ENCODE assay signal across 1 cellular context in the genomic region with DNA sequence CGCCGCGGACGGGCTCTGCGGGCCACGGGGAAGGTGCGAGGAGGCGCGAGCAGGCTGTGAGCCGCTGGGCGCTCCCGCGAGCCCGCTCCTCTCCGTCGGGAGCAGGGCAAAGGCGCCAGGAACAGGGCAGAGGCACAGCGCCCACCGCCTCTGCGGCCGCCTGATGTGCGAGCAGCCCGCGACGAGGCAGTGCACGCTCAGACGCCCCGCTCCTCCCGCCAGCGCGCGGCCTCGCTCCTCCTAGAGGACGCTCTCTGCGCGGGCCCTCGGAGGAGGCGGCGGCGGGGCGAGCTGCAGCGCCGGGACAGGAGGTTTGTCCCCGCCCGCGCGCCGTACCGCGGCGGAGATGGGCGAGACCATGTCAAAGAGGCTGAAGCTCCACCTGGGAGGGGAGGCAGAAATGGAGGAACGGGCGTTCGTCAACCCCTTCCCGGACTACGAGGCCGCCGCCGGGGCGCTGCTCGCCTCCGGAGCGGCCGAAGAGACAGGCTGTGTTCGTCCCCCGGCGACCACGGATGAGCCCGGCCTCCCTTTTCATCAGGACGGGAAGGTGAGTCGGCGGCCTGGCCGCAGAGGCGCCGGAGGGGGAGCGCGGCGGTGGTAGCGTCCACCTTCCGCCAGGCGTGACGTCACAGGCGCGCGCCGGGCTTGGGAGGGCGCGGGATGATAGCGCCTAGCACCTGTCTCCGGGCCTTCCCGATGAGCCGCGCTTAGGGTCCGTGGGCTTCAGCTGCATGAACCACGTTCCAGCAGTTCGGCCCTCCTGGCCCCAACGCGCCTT.
A peak's percentile ranks its signal among the peaks of the same experiment; 100 is the strongest.
TF ChIP-seq lines count a peak whose summit lies in the region.

No MANE protein-coding gene starts in this region.

TF ChIP-seq in SK-N-SH, 30 proteins besides CTCF, POLR2A, EP300 and RAD21 (continued from another document):
- peak; percentile 67 for TF ChIP-seq POLR2AphosphoS5 (IDR thresholded peaks at IDR 0.05; ENCODE audit: low read depth, low read length)
- TF ChIP-seq MXI1 (IDR thresholded peaks at IDR 0.05; ENCODE audit: low read depth, low read length), result peak; percentile 85
- TF ChIP-seq, protein P1, sequence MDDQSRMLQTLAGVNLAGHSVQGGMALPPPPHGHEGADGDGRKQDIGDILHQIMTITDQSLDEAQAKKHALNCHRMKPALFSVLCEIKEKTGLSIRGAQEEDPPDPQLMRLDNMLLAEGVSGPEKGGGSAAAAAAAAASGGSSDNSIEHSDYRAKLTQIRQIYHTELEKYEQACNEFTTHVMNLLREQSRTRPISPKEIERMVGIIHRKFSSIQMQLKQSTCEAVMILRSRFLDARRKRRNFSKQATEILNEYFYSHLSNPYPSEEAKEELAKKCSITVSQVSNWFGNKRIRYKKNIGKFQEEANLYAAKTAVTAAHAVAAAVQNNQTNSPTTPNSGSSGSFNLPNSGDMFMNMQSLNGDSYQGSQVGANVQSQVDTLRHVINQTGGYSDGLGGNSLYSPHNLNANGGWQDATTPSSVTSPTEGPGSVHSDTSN (IDR thresholded peaks at IDR 0.05), result no peak; the same call in 1 of the 2 replicates
- peak; percentile 29 for TF ChIP-seq GATA2 (CRISPR knock-in tag; IDR thresholded peaks at IDR 0.05)
- TF ChIP-seq TEAD4 (IDR thresholded peaks at IDR 0.05; ENCODE audit: borderline replicate concordance, insufficient read depth), result 0 out of 2 replicates have a peak, but pooled peaks have one; percentile 58
- TF ChIP-seq, protein P2, sequence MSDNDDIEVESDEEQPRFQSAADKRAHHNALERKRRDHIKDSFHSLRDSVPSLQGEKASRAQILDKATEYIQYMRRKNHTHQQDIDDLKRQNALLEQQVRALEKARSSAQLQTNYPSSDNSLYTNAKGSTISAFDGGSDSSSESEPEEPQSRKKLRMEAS (IDR thresholded peaks at IDR 0.05; ENCODE audit: low read depth), result peak; percentile 85
- TF ChIP-seq RCOR1 (IDR thresholded peaks at IDR 0.05; ENCODE audit: low read length), result 0 out of 2 replicates have a peak, but pooled peaks have one; percentile 5
- TF ChIP-seq MEF2A (IDR thresholded peaks at IDR 0.05; ENCODE audit: borderline replicate concordance, low read depth), result no peak
- peak; percentile 86 for TF ChIP-seq YY1 (IDR thresholded peaks at IDR 0.05; ENCODE audit: low read depth)
- TF ChIP-seq NFIC (IDR thresholded peaks at IDR 0.05; ENCODE audit: borderline replicate concordance), result no peak
- TF ChIP-seq NRF1 (IDR thresholded peaks at IDR 0.05; ENCODE audit: low read depth, low read length), result peak; percentile 49
- TF ChIP-seq, protein P3, sequence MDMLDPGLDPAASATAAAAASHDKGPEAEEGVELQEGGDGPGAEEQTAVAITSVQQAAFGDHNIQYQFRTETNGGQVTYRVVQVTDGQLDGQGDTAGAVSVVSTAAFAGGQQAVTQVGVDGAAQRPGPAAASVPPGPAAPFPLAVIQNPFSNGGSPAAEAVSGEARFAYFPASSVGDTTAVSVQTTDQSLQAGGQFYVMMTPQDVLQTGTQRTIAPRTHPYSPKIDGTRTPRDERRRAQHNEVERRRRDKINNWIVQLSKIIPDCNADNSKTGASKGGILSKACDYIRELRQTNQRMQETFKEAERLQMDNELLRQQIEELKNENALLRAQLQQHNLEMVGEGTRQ (IDR thresholded peaks at IDR 0.05; ENCODE audit: borderline replicate concordance, low read depth, low read length), result no peak
- peak; percentile 9 for TF ChIP-seq CHD2 (IDR thresholded peaks at IDR 0.05; ENCODE audit: low read length, partially characterized antibody)
- TF ChIP-seq, protein P4, sequence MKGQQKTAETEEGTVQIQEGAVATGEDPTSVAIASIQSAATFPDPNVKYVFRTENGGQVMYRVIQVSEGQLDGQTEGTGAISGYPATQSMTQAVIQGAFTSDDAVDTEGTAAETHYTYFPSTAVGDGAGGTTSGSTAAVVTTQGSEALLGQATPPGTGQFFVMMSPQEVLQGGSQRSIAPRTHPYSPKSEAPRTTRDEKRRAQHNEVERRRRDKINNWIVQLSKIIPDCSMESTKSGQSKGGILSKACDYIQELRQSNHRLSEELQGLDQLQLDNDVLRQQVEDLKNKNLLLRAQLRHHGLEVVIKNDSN (IDR thresholded peaks at IDR 0.05; ENCODE audit: borderline replicate concordance, low read depth), result peak; percentile 16; the same call in 1 of the 2 replicates
- TF ChIP-seq RXRA (IDR thresholded peaks at IDR 0.05; ENCODE audit: borderline replicate concordance, low read depth), result no peak
- peak; percentile 54; the same call in 1 of the 2 replicates for TF ChIP-seq JUND (IDR thresholded peaks at IDR 0.05)
- TF ChIP-seq, protein P5, sequence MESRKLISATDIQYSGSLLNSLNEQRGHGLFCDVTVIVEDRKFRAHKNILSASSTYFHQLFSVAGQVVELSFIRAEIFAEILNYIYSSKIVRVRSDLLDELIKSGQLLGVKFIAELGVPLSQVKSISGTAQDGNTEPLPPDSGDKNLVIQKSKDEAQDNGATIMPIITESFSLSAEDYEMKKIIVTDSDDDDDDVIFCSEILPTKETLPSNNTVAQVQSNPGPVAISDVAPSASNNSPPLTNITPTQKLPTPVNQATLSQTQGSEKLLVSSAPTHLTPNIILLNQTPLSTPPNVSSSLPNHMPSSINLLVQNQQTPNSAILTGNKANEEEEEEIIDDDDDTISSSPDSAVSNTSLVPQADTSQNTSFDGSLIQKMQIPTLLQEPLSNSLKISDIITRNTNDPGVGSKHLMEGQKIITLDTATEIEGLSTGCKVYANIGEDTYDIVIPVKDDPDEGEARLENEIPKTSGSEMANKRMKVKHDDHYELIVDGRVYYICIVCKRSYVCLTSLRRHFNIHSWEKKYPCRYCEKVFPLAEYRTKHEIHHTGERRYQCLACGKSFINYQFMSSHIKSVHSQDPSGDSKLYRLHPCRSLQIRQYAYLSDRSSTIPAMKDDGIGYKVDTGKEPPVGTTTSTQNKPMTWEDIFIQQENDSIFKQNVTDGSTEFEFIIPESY (IDR thresholded peaks at IDR 0.05; ENCODE audit: borderline replicate concordance, low read depth), result peak; percentile 51; the same call in 1 of the 2 replicates
- TF ChIP-seq SMC3 (IDR thresholded peaks at IDR 0.05; ENCODE audit: low read depth, low read length), result peak; percentile 31
- TF ChIP-seq EZH2phosphoT487 (IDR thresholded peaks at IDR 0.05; ENCODE audit: borderline replicate concordance, low read depth), result no peak
